In genomic region chr12:32106153-32106516, GRCh38 we compare ENCODE assay signal across 8 cellular contexts. TPM values are rescaled to one million over a fixed set of nuclear protein-coding genes. Genes with fewer than 3 reads are reported as not detected.
A peak's percentile ranks its signal among the peaks of the same experiment; 100 is the strongest.
DNase-seq lines count a peak whose midpoint lies in the region; FAIRE-seq and TF ChIP-seq lines count a peak whose summit lies in the region.

No MANE protein-coding gene starts in this region.

- TF ChIP-seq CTCF in GM12865 (IDR thresholded peaks at IDR 0.05; ENCODE audit: insufficient read depth, low read depth, low read length, missing control alignments) = no peak
- no peak for TF ChIP-seq CTCF in endothelial cell (IDR thresholded peaks at IDR 0.05; ENCODE audit: unreplicated experiment)
- TF ChIP-seq CTCF in D721Med (IDR thresholded peaks at IDR 0.05; ENCODE audit: insufficient read depth, missing control alignments) = no peak

- no peaks in the 10 kb centered on the region for H3K36me3 ChIP-seq in neuron (ENCODE audit: insufficient read depth, low read length)

- no peak for DNase-seq in GM12865 (ENCODE audit: low read depth)
- peak; percentile 51 for DNase-seq in NCI-H526 treated with DMSO at 0.1 percent for 48 hours (lab: John Stamatoyannopoulos, UW)
- no peak for DNase-seq in endothelial cell (ENCODE audit: low spot score)
- no peak for DNase-seq in SKM-1 treated with dmso at 0.1 percent for 144 hours (lab: John Stamatoyannopoulos, UW; ENCODE audit: unreplicated experiment)
- no peak for DNase-seq in NCI-H1105 treated with DMSO at 0.1 percent for 48 hours (lab: John Stamatoyannopoulos, UW)
- no peak for DNase-seq in NCI-H2227 treated with DMSO at 0.1 percent for 48 hours (lab: John Stamatoyannopoulos, UW)
- no peak for DNase-seq in D721Med (ENCODE audit: insufficient read length, low spot score)

- H3K27me3 Mint-ChIP-seq in endothelial cell (ENCODE audit: unreplicated experiment) = peaks cover 18% of the 10 kb centered on the region

- H3K9me3 Mint-ChIP-seq in endothelial cell (ENCODE audit: unreplicated experiment) = no peaks in the 10 kb centered on the region

- H3K9me3 ChIP-seq in neuron (ENCODE audit: low read length) = no peaks in the 10 kb centered on the region

- peak overlapping the region; percentile 82 for H3K27ac Mint-ChIP-seq in endothelial cell (ENCODE audit: unreplicated experiment)

- H3K4me1 ChIP-seq in neuron (ENCODE audit: insufficient read depth, low read length) = peaks cover 18% of the 10 kb centered on the region

- H3K36me3 Mint-ChIP-seq in endothelial cell (ENCODE audit: low read depth, unreplicated experiment) = peaks cover 10% of the 10 kb centered on the region

- H3K4me1 Mint-ChIP-seq in endothelial cell (ENCODE audit: unreplicated experiment) = peaks cover 34% of the 10 kb centered on the region

- FAIRE-seq in D721Med (lab: Jason Lieb, UNC) = no peak

- H2AFZ ChIP-seq in neuron (ENCODE audit: low read depth, low read length) = peak overlapping the region; percentile 85

- H3K4me3 ChIP-seq in GM12865 (ENCODE audit: low read depth, low read length) (peak overlapping the region; percentile 72), neuron (ENCODE audit: low read length) (peak overlapping the region; percentile 90)

- H3K27me3 ChIP-seq in neuron (ENCODE audit: insufficient read depth, low read length) = no peaks in the 10 kb centered on the region

- H3K4me3 Mint-ChIP-seq in endothelial cell (ENCODE audit: unreplicated experiment) = peak overlapping the region; percentile 96

RNA-seq across cellular contexts. Expression of gene BICD1, which starts 0.5 kb away (rescaled TPM):
- total RNA-seq in endothelial cell (ENCODE audit: unreplicated experiment) = 87.9 TPM
